15 cellular contexts compared by ENCODE assay signal in genomic region chr5:169094586-169095409, GRCh38.
A peak's percentile ranks its signal among the peaks of the same experiment; 100 is the strongest.
DNase-seq lines count a peak whose midpoint lies in the region; ATAC-seq and TF ChIP-seq lines count a peak whose summit lies in the region.
"Had no signal": no experiment of that assay in that cellular context is flagged by ENCODE, and none has a peak within 500 bp of the region (broad histone marks: within the 10 kb centered on the region; RNA-seq: fewer than 3 reads in every experiment).

No MANE protein-coding gene starts in this region.

- H3K4me1 ChIP-seq in foreskin keratinocyte = no peaks in the 10 kb centered on the region

- DNase-seq in AG09309 (ENCODE audit: low read depth) (peak; percentile 67), HS-5 (ENCODE audit: low read depth) (peak; percentile 64), amniotic epithelial cell (ENCODE audit: low read depth) (peak; percentile 81), foreskin keratinocyte (peak in 1 of 2 donors; percentile 81), mesenteric fat pad (ENCODE audit: low spot score) (no peak), NCI-H2107 treated with DMSO at 0.1 percent for 48 hours (lab: John Stamatoyannopoulos, UW; ENCODE audit: unreplicated experiment) (no peak), putamen (ENCODE audit: low spot score) (no peak)
- DNase-seq: DMS79 treated with DMSO at 0.1 percent for 48 hours; NCI-H1436; NCI-H510A treated with DMSO at 0.1 percent for 48 hours; stimulated activated CD4-positive, alpha-beta T cell treated with anti-CD3 and anti-CD28 coated beads, Interleukin-4, amount 100 ng/mL, for 1 hour had no signal

- TF ChIP-seq CTCF in AG09309 (IDR thresholded peaks at IDR 0.05; ENCODE audit: control insufficient read depth, insufficient read depth, low read depth, low read length, missing control alignments) = no peak
- no peak for TF ChIP-seq CTCF in foreskin keratinocyte (conservative IDR thresholded peaks at IDR 0.05)

- ATAC-seq in foreskin keratinocyte (peak; percentile 33), HG02678 (IDR thresholded peaks at IDR 0.05; ENCODE audit: unreplicated experiment) (no peak)
- ATAC-seq: GM23338; stimulated activated effector memory CD8-positive, alpha-beta T cell treated with anti-CD3 and anti-CD28 coated beads, Interleukin-12 subunit alpha, Interleukin-12 subunit beta, amount 100 ng/mL, for 72 hours had no signal

- H3K4me3 ChIP-seq in AG09309 (ENCODE audit: control insufficient read depth, low read depth, low read length) = no peak overlapping the region
- H3K4me3 ChIP-seq: BLaER1 treated with 17β-estradiol and CSF1 and Interleukin-3, amounts not matched to agents 10 nM and 100 nM; GM23338 had no signal

- no peak overlapping the region for H3K27ac ChIP-seq in foreskin keratinocyte
- H3K27ac ChIP-seq: BLaER1 treated with 17β-estradiol and CSF1 and Interleukin-3, amounts not matched to agents 10 nM and 100 nM had no signal

- no peaks in the 10 kb centered on the region for H3K27me3 ChIP-seq in foreskin keratinocyte
- H3K27me3 ChIP-seq: BLaER1 treated with 17β-estradiol and CSF1 and Interleukin-3, amounts not matched to agents 10 nM and 100 nM had no signal

Comparison
In these comparisons a context has a peak if more than half of its experiments do, and no peak if none do; other contexts are left out.
1. DNase-seq: peak in AG09309 (single experiment), HS-5 (single experiment) and amniotic epithelial cell (single experiment); none in mesenteric fat pad (single experiment), NCI-H2107 treated with DMSO at 0.1 percent for 48 hours (single experiment) and putamen (single experiment).